ENCODE assay signal across 21 cellular contexts in genomic region chr18:79309572-79310278, GRCh38.
"Had no signal": no experiment of that assay in that cellular context is flagged by ENCODE, and none has a peak within 500 bp of the region (broad histone marks: within the 10 kb centered on the region; RNA-seq: fewer than 3 reads in every experiment).

No MANE protein-coding gene starts in this region.

- H3K9me3 Mint-ChIP-seq: activated CD4-positive, alpha-beta memory T cell treated with anti-CD3 and anti-CD28 coated beads, Interleukin-2, amount 10 ng/mL, durations not matched to agents 7 days and 5 days; activated naive CD8-positive, alpha-beta T cell treated with anti-CD3 and anti-CD28 coated beads, Interleukin-2, amount 10 ng/mL, durations not matched to agents 7 days and 5 days; dendritic cell treated with granulocyte-macrophage colony-stimulating factor and Interleukin-4, amounts not matched to agents 40 ng/mL and 50 ng/mL, for 4 days; endodermal cell had no signal

- DNase-seq: activated CD4-positive, alpha-beta memory T cell treated with anti-CD3 and anti-CD28 coated beads, Interleukin-2, amount 10 ng/mL, durations not matched to agents 7 days and 5 days; activated CD4-positive, alpha-beta T cell treated with anti-CD3 and anti-CD28 coated beads for 4 hours; activated gamma-delta T cell treated with Interleukin-2 at 50 U/mL for 16 hours; activated naive CD8-positive, alpha-beta T cell treated with anti-CD3 and anti-CD28 coated beads, Interleukin-2, amount 10 ng/mL, durations not matched to agents 7 days and 5 days; anterior cingulate cortex; cerebellar nuclear complex; endodermal cell; left lung; mammary epithelial cell; naive B cell; pancreas; retina; stimulated activated CD4-positive, alpha-beta T cell treated with anti-CD3 and anti-CD28 coated beads, Interleukin-15, amount 100 ng/mL, for 24 hours; stimulated activated CD4-positive, alpha-beta T cell treated with anti-CD3 and anti-CD28 coated beads, Interleukin-4, amount 100 ng/mL, for 1 hour; stimulated activated naive CD4-positive, alpha-beta T cell; T-helper 2 cell; tibial artery had no signal

- H3K4me1 ChIP-seq: breast epithelium, left lung, pancreas, tibial artery had no signal

- ATAC-seq: left lung, pancreas, WTC11 had no signal

- H3K9me3 ChIP-seq: breast epithelium, left lung, pancreas, tibial artery had no signal

- H2AFZ ChIP-seq: hepatocyte had no signal

- H3K27ac ChIP-seq: breast epithelium, hepatocyte, left lung, pancreas, tibial artery had no signal

- H3K36me3 ChIP-seq: pancreas had no signal

- H3K27me3 ChIP-seq: breast epithelium, hepatocyte, left lung, pancreas, tibial artery had no signal

- H3K27me3 Mint-ChIP-seq: activated CD4-positive, alpha-beta memory T cell treated with anti-CD3 and anti-CD28 coated beads, Interleukin-2, amount 10 ng/mL, durations not matched to agents 7 days and 5 days; activated naive CD8-positive, alpha-beta T cell treated with anti-CD3 and anti-CD28 coated beads, Interleukin-2, amount 10 ng/mL, durations not matched to agents 7 days and 5 days; dendritic cell treated with granulocyte-macrophage colony-stimulating factor and Interleukin-4, amounts not matched to agents 40 ng/mL and 50 ng/mL, for 4 days; naive B cell had no signal

- H3K27ac Mint-ChIP-seq: activated CD4-positive, alpha-beta memory T cell treated with anti-CD3 and anti-CD28 coated beads, Interleukin-2, amount 10 ng/mL, durations not matched to agents 7 days and 5 days; activated naive CD8-positive, alpha-beta T cell treated with anti-CD3 and anti-CD28 coated beads, Interleukin-2, amount 10 ng/mL, durations not matched to agents 7 days and 5 days; dendritic cell treated with granulocyte-macrophage colony-stimulating factor and Interleukin-4, amounts not matched to agents 40 ng/mL and 50 ng/mL, for 4 days; endodermal cell; naive B cell; WTC11 had no signal

- H3K4me2 ChIP-seq: hepatocyte had no signal

- H3K4me3 ChIP-seq: breast epithelium, hepatocyte, left lung, pancreas, tibial artery had no signal

- H3K4me1 Mint-ChIP-seq: activated CD4-positive, alpha-beta memory T cell treated with anti-CD3 and anti-CD28 coated beads, Interleukin-2, amount 10 ng/mL, durations not matched to agents 7 days and 5 days; activated naive CD8-positive, alpha-beta T cell treated with anti-CD3 and anti-CD28 coated beads, Interleukin-2, amount 10 ng/mL, durations not matched to agents 7 days and 5 days; endodermal cell; WTC11 had no signal

- H3K4me3 Mint-ChIP-seq: activated CD4-positive, alpha-beta memory T cell treated with anti-CD3 and anti-CD28 coated beads, Interleukin-2, amount 10 ng/mL, durations not matched to agents 7 days and 5 days; activated naive CD8-positive, alpha-beta T cell treated with anti-CD3 and anti-CD28 coated beads, Interleukin-2, amount 10 ng/mL, durations not matched to agents 7 days and 5 days; dendritic cell treated with granulocyte-macrophage colony-stimulating factor and Interleukin-4, amounts not matched to agents 40 ng/mL and 50 ng/mL, for 4 days; endodermal cell; naive B cell; WTC11 had no signal
